Comparison of ENCODE assay signal across 9 cellular contexts in the genomic region with DNA sequence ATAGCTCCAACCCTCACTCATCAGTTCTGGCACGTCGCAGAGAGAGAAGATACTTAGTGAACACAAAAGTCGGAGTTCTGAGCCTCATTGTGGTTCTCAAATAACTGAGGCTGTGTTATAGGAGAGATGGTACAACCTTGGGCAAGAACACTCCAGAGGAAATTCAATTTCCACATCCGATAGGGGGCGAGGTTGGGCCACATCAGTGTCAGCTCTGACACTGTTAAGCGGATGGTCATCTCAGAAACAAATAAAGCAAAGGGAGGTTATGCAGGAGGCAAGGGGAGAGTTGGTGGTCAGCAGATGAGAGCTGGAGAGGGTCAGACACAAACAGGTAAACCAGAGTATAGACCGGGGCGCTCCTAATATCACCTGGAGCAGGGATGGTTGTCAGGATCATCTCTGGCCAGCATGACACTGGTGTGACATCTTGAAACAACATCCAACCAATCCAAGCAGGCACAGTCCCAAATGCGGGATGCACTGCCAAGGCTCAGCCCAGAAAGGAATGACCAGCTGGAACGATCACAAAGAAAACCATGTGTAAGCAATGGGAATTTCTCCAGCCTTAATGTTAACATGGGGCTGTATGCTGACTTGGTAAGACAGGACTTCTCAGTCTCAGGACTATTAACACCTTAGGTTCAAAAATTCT.
DNase-seq lines count a peak whose midpoint lies in the region; ATAC-seq and TF ChIP-seq lines count a peak whose summit lies in the region.
"Had no signal": no experiment of that assay in that cellular context is flagged by ENCODE, and none has a peak within 500 bp of the region (broad histone marks: within the 10 kb centered on the region; RNA-seq: fewer than 3 reads in every experiment).

No MANE protein-coding gene starts in this region.

- H3K27me3 ChIP-seq in osteoblast (ENCODE audit: insufficient read depth, low read length) = no peaks in the 10 kb centered on the region

- H2AFZ ChIP-seq in osteoblast (ENCODE audit: low read length) = no peak overlapping the region

- DNase-seq in GM04503 (ENCODE audit: low read depth) (peak; percentile 14), NAMALWA (ENCODE audit: low spot score) (peak; percentile 49), dermis blood vessel endothelial cell (peak; percentile 60), osteoblast (ENCODE audit: insufficient read length, low spot score, missing footprints) (no peak), glomerular visceral epithelial cell (ENCODE audit: extremely low spot score) (no peak)
- DNase-seq in activated effector memory CD4-positive, alpha-beta T cell treated with Interleukin-2 at 50 U/mL for 16 hours = no peak
- DNase-seq: NCI-H2227 treated with DMSO at 0.1 percent for 48 hours had no signal

- H3K79me2 ChIP-seq in osteoblast (ENCODE audit: insufficient read depth, low read length) = no peaks in the 10 kb centered on the region

- TF ChIP-seq CTCF in osteoblast (IDR thresholded peaks at IDR 0.05; ENCODE audit: extremely low read depth, low read depth, low read length) = peak; percentile 40

- H3K4me3 ChIP-seq in osteoblast (ENCODE audit: insufficient read depth, low read length) = no peak overlapping the region

- H3K9me3 ChIP-seq in osteoblast (ENCODE audit: low read depth, low read length) = no peaks in the 10 kb centered on the region

- no peaks in the 10 kb centered on the region for H3K4me1 ChIP-seq in osteoblast (ENCODE audit: insufficient read depth, low read length)

- H3K4me2 ChIP-seq in osteoblast (ENCODE audit: insufficient read depth, low read length) = no peak overlapping the region

- H3K36me3 ChIP-seq in osteoblast (ENCODE audit: insufficient read depth, low read length) = no peaks in the 10 kb centered on the region

- H3K27ac ChIP-seq in osteoblast (ENCODE audit: low read depth, low read length) = no peak overlapping the region

- ATAC-seq in HG02759 (IDR thresholded peaks at IDR 0.05; ENCODE audit: unreplicated experiment) (no peak), HG03095 (IDR thresholded peaks at IDR 0.05; ENCODE audit: unreplicated experiment) (no peak)

- H4K20me1 ChIP-seq in osteoblast (ENCODE audit: insufficient read depth, low read length) = no peaks in the 10 kb centered on the region

Comparison
In these comparisons a context has a peak if more than half of its experiments do, and no peak if none do; other contexts are left out.
1. DNase-seq: peak in GM04503 (single experiment), NAMALWA (single experiment) and dermis blood vessel endothelial cell (single experiment); none in osteoblast (single experiment), glomerular visceral epithelial cell (single experiment) and activated effector memory CD4-positive, alpha-beta T cell treated with Interleukin-2 at 50 U/mL for 16 hours (single experiment).